8 cellular contexts compared by ENCODE assay signal in the genomic region with DNA sequence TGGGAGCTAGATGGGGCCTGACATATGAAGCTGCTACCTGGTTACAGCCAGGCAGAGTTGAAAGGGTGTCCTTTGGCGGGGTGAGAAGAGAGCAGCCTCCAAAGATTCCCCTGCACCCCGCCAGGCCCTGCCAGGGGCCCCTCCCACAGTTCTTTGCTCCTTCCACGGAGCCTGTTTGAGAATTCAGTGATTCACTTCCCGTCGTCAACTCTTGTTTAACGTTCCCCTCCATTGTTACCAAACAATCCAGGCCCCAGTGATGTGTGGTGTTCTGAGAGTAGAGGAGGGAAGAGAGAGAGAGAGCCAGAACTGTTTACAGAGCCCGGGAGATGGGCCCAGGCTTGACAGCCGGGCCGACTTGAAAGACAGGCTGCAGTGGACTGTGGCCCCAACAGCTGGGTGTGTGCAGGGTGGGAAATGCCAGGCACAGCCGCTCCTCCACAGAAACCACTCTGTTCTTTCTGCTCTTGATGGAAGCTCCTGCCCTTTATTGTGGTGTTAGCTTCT.
A peak's percentile ranks its signal among the peaks of the same experiment; 100 is the strongest.
DNase-seq lines count a peak whose midpoint lies in the region; ATAC-seq and TF ChIP-seq lines count a peak whose summit lies in the region.

No MANE protein-coding gene starts in this region.

- DNase-seq in LNCaP clone FGC (ENCODE audit: low read depth) (peak; percentile 64), right atrium auricular region (ENCODE audit: low spot score) (no peak), NCI-H774 (lab: John Stamatoyannopoulos, UW) (no peak), KG1 (lab: John Stamatoyannopoulos, UW) (no peak)
- DNase-seq in activated naive CD4-positive, alpha-beta T cell treated with anti-CD3 and anti-CD28 coated beads for 36 hours = peak; percentile 85

- CTCF ChIA-PET in activated naive CD4-positive, alpha-beta T cell treated with anti-CD3 and anti-CD28 coated beads for 36 hours (lab: Charles Lee) = interaction anchor here (0.8 to 1.3 kb wide), 3 partner anchors 19 to 65 kb away, joined by 3 read pairs; no protein-coding TSS in a partner anchor

- peak overlapping the region; percentile 58 for H3K4me2 ChIP-seq in skeletal muscle satellite cell (ENCODE audit: low read length)

- H3K9me3 ChIP-seq in right atrium auricular region (no peaks in the 10 kb centered on the region), skeletal muscle satellite cell (replicated peaks; ENCODE audit: low read length) (no peaks in the 10 kb centered on the region)

- H3K36me3 ChIP-seq in right atrium auricular region = no peaks in the 10 kb centered on the region
- H3K36me3 ChIP-seq in skeletal muscle satellite cell (ENCODE audit: insufficient read depth, low read length) = no peaks in the 10 kb centered on the region

- intact Hi-C loops in activated naive CD4-positive, alpha-beta T cell treated with anti-CD3 and anti-CD28 coated beads for 36 hours (cut with micrococcal nuclease) = loop anchor here (1.0 to 2.0 kb wide), 2 partner anchors 13 to 94 kb away; no protein-coding TSS in a partner anchor

- H3K36me3 Mint-ChIP-seq in activated naive CD4-positive, alpha-beta T cell treated with anti-CD3 and anti-CD28 coated beads for 36 hours (ENCODE audit: low read depth) = peaks cover 2% of the 10 kb centered on the region

- no peak for ATAC-seq in GM19467 (IDR thresholded peaks at IDR 0.05; ENCODE audit: unreplicated experiment)

- no peaks in the 10 kb centered on the region for H3K27me3 Mint-ChIP-seq in activated naive CD4-positive, alpha-beta T cell treated with anti-CD3 and anti-CD28 coated beads for 36 hours (ENCODE audit: low read depth)

- no peaks in the 10 kb centered on the region for H3K27me3 ChIP-seq in right atrium auricular region
- no peaks in the 10 kb centered on the region for H3K27me3 ChIP-seq in skeletal muscle satellite cell (ENCODE audit: control insufficient read depth, insufficient read depth, low read length)

- H3K4me1 ChIP-seq in right atrium auricular region (peaks cover 0 to 89% of the 10 kb centered on the region in 2 donors), skeletal muscle satellite cell (ENCODE audit: control insufficient read depth, insufficient read depth, low read length) (peaks cover 88% of the 10 kb centered on the region)

- H3K9ac ChIP-seq in skeletal muscle satellite cell (ENCODE audit: low read depth, low read length) = peak overlapping the region; percentile 90

- H3K27ac ChIP-seq in 22Rv1 = peak overlapping the region; percentile 66; the same call in 1 of the 2 replicates
- peak overlapping the region; percentile 66 to 78 for H3K27ac ChIP-seq in right atrium auricular region

- peaks cover 69% of the 10 kb centered on the region for H3K4me1 Mint-ChIP-seq in activated naive CD4-positive, alpha-beta T cell treated with anti-CD3 and anti-CD28 coated beads for 36 hours (ENCODE audit: low read depth)

- peak overlapping the region; percentile 56 for H3K4me3 Mint-ChIP-seq in activated naive CD4-positive, alpha-beta T cell treated with anti-CD3 and anti-CD28 coated beads for 36 hours

- H3K27ac Mint-ChIP-seq in activated naive CD4-positive, alpha-beta T cell treated with anti-CD3 and anti-CD28 coated beads for 36 hours = peak overlapping the region; percentile 88

- H3K4me3 ChIP-seq in LNCaP clone FGC (ENCODE audit: low read depth, low read length) (no peak overlapping the region), right atrium auricular region (no peak overlapping the region), skeletal muscle satellite cell (ENCODE audit: low read length) (peak overlapping the region; percentile 32)

- TF ChIP-seq CTCF in 22Rv1 (IDR thresholded peaks at IDR 0.05) (no peak), LNCaP clone FGC (IDR thresholded peaks at IDR 0.05; ENCODE audit: control insufficient read depth, extremely low read depth, insufficient read depth) (no peak), right atrium auricular region (IDR thresholded peaks at IDR 0.05) (no peak)

- H3K9me3 Mint-ChIP-seq in activated naive CD4-positive, alpha-beta T cell treated with anti-CD3 and anti-CD28 coated beads for 36 hours = no peaks in the 10 kb centered on the region

Comparison
In these comparisons a context has a peak if more than half of its experiments do, and no peak if none do; other contexts are left out.
1. DNase-seq: peak in LNCaP clone FGC (single experiment) and activated naive CD4-positive, alpha-beta T cell treated with anti-CD3 and anti-CD28 coated beads for 36 hours (single experiment); none in right atrium auricular region (single experiment), NCI-H774 (single experiment) and KG1 (single experiment).